In genomic region chr18:76519156-76519549, GRCh38 we compare ENCODE assay signal across 9 cellular contexts. TPM values are rescaled to one million over a fixed set of nuclear protein-coding genes. Genes with fewer than 3 reads are reported as not detected.
A peak's percentile ranks its signal among the peaks of the same experiment; 100 is the strongest.
DNase-seq lines count a peak whose midpoint lies in the region; ATAC-seq and TF ChIP-seq lines count a peak whose summit lies in the region.
"Had no signal": no experiment of that assay in that cellular context is flagged by ENCODE, and none has a peak within 500 bp of the region (broad histone marks: within the 10 kb centered on the region; RNA-seq: fewer than 3 reads in every experiment).

No MANE protein-coding gene starts in this region.

- intact Hi-C loops in gastrocnemius medialis (cut with DNase I; ENCODE audit: low total_unique reads) = no loop called here

- peak overlapping the region; percentile 63 for H3K4me3 ChIP-seq in HUES6 (ENCODE audit: low read depth, low read length)
- H3K4me3 ChIP-seq in WI38 (ENCODE audit: low read depth, low read length) = peak overlapping the region; percentile 53; the same call in 1 of the 2 replicates
- H3K4me3 ChIP-seq in right atrium auricular region = peak overlapping the region; percentile 25 to 38
- peak overlapping the region; percentile 40 to 55 (median 46) for H3K4me3 ChIP-seq in gastrocnemius medialis
- H3K4me3 ChIP-seq: MG63 had no signal

- TF ChIP-seq POLR2A in gastrocnemius medialis (IDR thresholded peaks at IDR 0.05) = no peak

- H3K36me3 ChIP-seq in HUES6 (ENCODE audit: control insufficient read depth, insufficient read depth, low read length) (no peaks in the 10 kb centered on the region), right atrium auricular region (no peaks in the 10 kb centered on the region), gastrocnemius medialis (no peaks in the 10 kb centered on the region)
- H3K36me3 ChIP-seq: MG63 had no signal

- TF ChIP-seq CTCF in WI38 (IDR thresholded peaks at IDR 0.05; ENCODE audit: low read depth, low read length) (no peak), right atrium auricular region (IDR thresholded peaks at IDR 0.05) (no peak), gastrocnemius medialis (IDR thresholded peaks at IDR 0.05 in 4 of 5, conservative IDR thresholded peaks at IDR 0.05 in 1 of 5) (no peak)

- H3K27ac ChIP-seq in HUES6 (ENCODE audit: low read depth, low read length) (no peak overlapping the region; the same call in 1 of the 2 replicates), right atrium auricular region (peak overlapping the region; percentile 15 to 28), gastrocnemius medialis (peak overlapping the region in 3 of 4 donors; percentile 56 to 59 (median 58))

- H3K4me1 ChIP-seq in HUES6 (ENCODE audit: control insufficient read depth, insufficient read depth, low read length) = peaks cover 45% of the 10 kb centered on the region
- H3K4me1 ChIP-seq in right atrium auricular region = no peaks in the 10 kb centered on the region
- H3K4me1 ChIP-seq in gastrocnemius medialis = peaks cover 0 to 5% of the 10 kb centered on the region in 2 donors

- ATAC-seq in gastrocnemius medialis = peak; percentile 32 to 49

- no peak overlapping the region for H3K9ac ChIP-seq in HUES6 (ENCODE audit: low read length)

- H3K27me3 ChIP-seq in HUES6 (ENCODE audit: control insufficient read depth, insufficient read depth, low read length) = no peaks in the 10 kb centered on the region
- no peaks in the 10 kb centered on the region for H3K27me3 ChIP-seq in right atrium auricular region
- H3K27me3 ChIP-seq in gastrocnemius medialis = peaks cover 15 to 18% (median 15%) of the 10 kb centered on the region in 3 donors

- in situ Hi-C loops in gastrocnemius medialis (cut with MboI; ENCODE audit: low sequenced_read_pairs in 4 of 4) = no loop called here

- no peaks in the 10 kb centered on the region for H3K9me3 ChIP-seq in HUES6 (ENCODE audit: control insufficient read depth, insufficient read depth, low read depth, low read length)
- H3K9me3 ChIP-seq in right atrium auricular region = no peaks in the 10 kb centered on the region
- H3K9me3 ChIP-seq in gastrocnemius medialis = no peaks in the 10 kb centered on the region
- H3K9me3 ChIP-seq: MG63 had no signal

- DNase-seq in right atrium auricular region (ENCODE audit: low spot score) (no peak), gastrocnemius medialis (no peak), superior temporal gyrus (ENCODE audit: extremely low spot score) (no peak), NCI-H2196 treated with DMSO at 0.1 percent for 48 hours (lab: John Stamatoyannopoulos, UW; ENCODE audit: unreplicated experiment) (no peak)
- no peak for DNase-seq in effector CD8-positive, alpha-beta T cell (lab: John Stamatoyannopoulos, UW)
- DNase-seq in stimulated activated CD4-positive, alpha-beta T cell treated with anti-CD3 and anti-CD28 coated beads, Interleukin-12 subunit alpha, Interleukin-12 subunit beta, amount 100 ng/mL, for 4 hours = no peak
- DNase-seq: MG63 had no signal

RNA-seq across cellular contexts. Expression of gene ZNF516, which starts 24.1 kb away (rescaled TPM):
- 10 to 100 TPM; 11.0 to 14.0 TPM for total RNA-seq in right atrium auricular region
- total RNA-seq in gastrocnemius medialis = 10 to 100 TPM in 3 of 4 donors, 1 to 10 TPM in 1; 8.4 to 19.3 (median 12.4) TPM
